Comparison of ENCODE assay signal across 10 cellular contexts in the genomic region with DNA sequence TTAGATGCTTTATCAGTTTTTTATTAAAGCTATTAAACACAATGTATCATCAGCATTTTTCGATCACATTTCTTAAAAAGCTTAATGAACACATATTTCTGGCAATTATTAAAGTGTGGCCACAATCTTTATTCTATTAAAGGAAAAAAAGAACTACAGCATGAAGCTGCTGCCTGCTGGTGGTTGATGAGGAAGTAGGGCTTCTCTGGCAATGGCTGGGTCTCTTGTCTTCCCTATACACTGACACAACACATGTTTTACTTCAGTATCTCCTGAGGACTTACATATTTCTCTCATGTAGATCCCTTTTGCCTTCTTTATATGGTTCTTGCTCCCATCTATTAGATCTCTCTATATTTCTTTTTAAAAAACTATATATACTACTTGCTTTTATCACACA.
DNase-seq lines count a peak whose midpoint lies in the region; ATAC-seq and TF ChIP-seq lines count a peak whose summit lies in the region.
"Had no signal": no experiment of that assay in that cellular context is flagged by ENCODE, and none has a peak within 500 bp of the region (broad histone marks: within the 10 kb centered on the region; RNA-seq: fewer than 3 reads in every experiment).

No MANE protein-coding gene starts in this region.

- H2AFZ ChIP-seq in mesenchymal stem cell (ENCODE audit: low read depth, low read length): no peak overlapping the region

- H3K9ac ChIP-seq in mesenchymal stem cell (ENCODE audit: low read length): no peak overlapping the region

- no peak overlapping the region for H3K14ac ChIP-seq in mesenchymal stem cell (ENCODE audit: low read length in 2 of 2)

- no peaks in the 10 kb centered on the region for H3K79me1 ChIP-seq in mesenchymal stem cell (replicated peaks; ENCODE audit: low read length, poor library complexity, severe bottlenecking)

- H3K36me3 ChIP-seq in cardiac muscle cell: no peaks in the 10 kb centered on the region
- H3K36me3 ChIP-seq in right atrium auricular region: no peaks in the 10 kb centered on the region
- H3K36me3 ChIP-seq in RWPE2 (ENCODE audit: low read depth): no peaks in the 10 kb centered on the region
- no peaks in the 10 kb centered on the region for H3K36me3 ChIP-seq in mesenchymal stem cell (ENCODE audit: control insufficient read depth in 1 of 2, insufficient read depth in 2 of 2, low read depth in 1 of 2, low read length in 2 of 2)
- H3K36me3 ChIP-seq: prostate gland had no signal

- H3K27ac ChIP-seq in cardiac muscle cell: no peak overlapping the region
- H3K27ac ChIP-seq in right atrium auricular region: no peak overlapping the region
- H3K27ac ChIP-seq in RWPE2 (ENCODE audit: poor library complexity, severe bottlenecking): no peak overlapping the region
- no peak overlapping the region for H3K27ac ChIP-seq in mesenchymal stem cell (ENCODE audit: low read length, poor library complexity, severe bottlenecking)
- H3K27ac ChIP-seq: prostate gland had no signal

- TF ChIP-seq CTCF in cardiac muscle cell (IDR thresholded peaks at IDR 0.05; ENCODE audit: low read depth, low read length) (peak; percentile 50), right atrium auricular region (IDR thresholded peaks at IDR 0.05) (no peak), RWPE2 (IDR thresholded peaks at IDR 0.05; ENCODE audit: poor library complexity, severe bottlenecking) (no peak), fibroblast of pulmonary artery (IDR thresholded peaks at IDR 0.05; ENCODE audit: low read length, missing control alignments) (peak; percentile 33)

- 0 out of 3 replicates have a peak, but pooled peaks have one; percentile 36 for ATAC-seq in RWPE2 (ENCODE audit: low read depth)
- no peak for ATAC-seq in GM18907 (IDR thresholded peaks at IDR 0.05; ENCODE audit: unreplicated experiment)
- ATAC-seq in GM18873 (IDR thresholded peaks at IDR 0.05; ENCODE audit: low FRiP score, unreplicated experiment): no peak

- WGBS in mesenchymal stem cell: no CpG with 5 or more reads among the region's 1 CpG

- H4K91ac ChIP-seq in mesenchymal stem cell (ENCODE audit: low read length): no peak overlapping the region

- H2BK15ac ChIP-seq in mesenchymal stem cell (ENCODE audit: low read depth, poor library complexity, severe bottlenecking): no peak overlapping the region

- no peak overlapping the region for H3K18ac ChIP-seq in mesenchymal stem cell (ENCODE audit: low read depth in 1 of 2, low read length in 2 of 2)

- no peak overlapping the region for H4K8ac ChIP-seq in mesenchymal stem cell (ENCODE audit: low read length)

- H3K4me3 ChIP-seq in cardiac muscle cell (no peak overlapping the region), right atrium auricular region (no peak overlapping the region), RWPE2 (ENCODE audit: severe bottlenecking) (no peak overlapping the region), fibroblast of pulmonary artery (replicated peaks; ENCODE audit: low read depth, low read length) (no peak overlapping the region), mesenchymal stem cell (ENCODE audit: insufficient read depth in 1 of 2, low read depth in 1 of 2, low read length in 2 of 2) (no peak overlapping the region)
- H3K4me3 ChIP-seq: prostate gland had no signal

- H2AK5ac ChIP-seq in mesenchymal stem cell (ENCODE audit: low read length, severe bottlenecking): no peak overlapping the region

- H3K27me3 ChIP-seq in cardiac muscle cell (no peaks in the 10 kb centered on the region), right atrium auricular region (no peaks in the 10 kb centered on the region), RWPE2 (ENCODE audit: insufficient read depth, poor library complexity, severe bottlenecking) (no peaks in the 10 kb centered on the region), mesenchymal stem cell (ENCODE audit: control insufficient read depth in 1 of 2, insufficient read depth in 1 of 2, low read length in 2 of 2) (no peaks in the 10 kb centered on the region)

- DNase-seq in cardiac muscle cell (ENCODE audit: low read depth in 1 of 2, low spot score in 1 of 2) (peak in 1 of 2 donors; percentile 62), right atrium auricular region (ENCODE audit: low spot score) (no peak), RWPE2 (ENCODE audit: low spot score) (no peak), fibroblast of pulmonary artery (ENCODE audit: low read depth) (peak; percentile 39), mesenchymal stem cell (no peak)
- DNase-seq in activated CD8-positive, alpha-beta memory T cell treated with anti-CD3 and anti-CD28 coated beads, Interleukin-2, amount 50 U/mL, for 4 hours: no peak
- DNase-seq: stimulated activated CD4-positive, alpha-beta T cell treated with anti-CD3 and anti-CD28 coated beads, Interleukin-4, amount 100 ng/mL, for 1 hour had no signal

- no peak overlapping the region for H3K4ac ChIP-seq in mesenchymal stem cell (ENCODE audit: low read depth in 1 of 2, low read length in 2 of 2)

- H3K9me3 ChIP-seq in cardiac muscle cell (ENCODE audit: low read depth) (no peaks in the 10 kb centered on the region), right atrium auricular region (no peaks in the 10 kb centered on the region), RWPE2 (ENCODE audit: severe bottlenecking) (no peaks in the 10 kb centered on the region), mesenchymal stem cell (ENCODE audit: control insufficient read depth, low read length) (no peaks in the 10 kb centered on the region)
- H3K9me3 ChIP-seq: prostate gland had no signal

- H2BK12ac ChIP-seq in mesenchymal stem cell (ENCODE audit: low read length in 2 of 2): no peak overlapping the region

- no peak overlapping the region for H3K23ac ChIP-seq in mesenchymal stem cell (ENCODE audit: low read length in 2 of 2)

- H3K4me2 ChIP-seq in mesenchymal stem cell (ENCODE audit: low read length, poor library complexity, severe bottlenecking): no peak overlapping the region

- no peak overlapping the region for H2BK5ac ChIP-seq in mesenchymal stem cell (ENCODE audit: low read depth, low read length, poor library complexity, severe bottlenecking)

- H2BK120ac ChIP-seq in mesenchymal stem cell (ENCODE audit: low read depth, low read length): no peak overlapping the region

- H3K4me1 ChIP-seq in cardiac muscle cell (ENCODE audit: low read depth): peaks cover 3% of the 10 kb centered on the region
- H3K4me1 ChIP-seq in right atrium auricular region: peaks cover 0 to 3% of the 10 kb centered on the region in 2 donors
- no peaks in the 10 kb centered on the region for H3K4me1 ChIP-seq in RWPE2 (ENCODE audit: insufficient read depth, poor library complexity, severe bottlenecking)
- no peaks in the 10 kb centered on the region for H3K4me1 ChIP-seq in mesenchymal stem cell (ENCODE audit: control insufficient read depth, insufficient read depth, low read depth, low read length)
- H3K4me1 ChIP-seq: prostate gland had no signal

Comparison
In these comparisons a context has a peak if more than half of its experiments do, and no peak if none do; other contexts are left out.
1. CTCF ChIP-seq: peak in cardiac muscle cell (single experiment) and fibroblast of pulmonary artery (single experiment); none in right atrium auricular region (0 of 2) and RWPE2 (single experiment).